ENCODE assay signal across 8 cellular contexts in genomic region chrX:386239-386767, GRCh38. TPM values are rescaled to one million over a fixed set of nuclear protein-coding genes. Genes with fewer than 3 reads are reported as not detected.
A peak's percentile ranks its signal among the peaks of the same experiment; 100 is the strongest.
DNase-seq lines count a peak whose midpoint lies in the region; ATAC-seq and TF ChIP-seq lines count a peak whose summit lies in the region.

No MANE protein-coding gene starts in this region.

- H2AFZ ChIP-seq in KMS-11 (ENCODE audit: low read depth) (peak overlapping the region; percentile 41), mesenchymal stem cell (ENCODE audit: low read depth, low read length) (peak overlapping the region; percentile 80)

- H3K36me3 ChIP-seq in KMS-11 (ENCODE audit: insufficient read depth) (no peaks in the 10 kb centered on the region), mesenchymal stem cell (ENCODE audit: control insufficient read depth in 1 of 2, insufficient read depth in 2 of 2, low read depth in 1 of 2, low read length in 2 of 2) (peaks cover 0 to 5% of the 10 kb centered on the region in 2 experiments)

- peaks cover 0 to 2% (median 0%) of the 10 kb centered on the region in 3 donors for H3K27me3 Mint-ChIP-seq in CD14-positive monocyte (ENCODE audit: low read depth in 3 of 3)

- intact Hi-C loops in CD14-positive monocyte (cut with micrococcal nuclease): loop anchor here in 1 of 2 donors (5.0 kb wide), 1 partner anchor 64 kb away; no protein-coding TSS in a partner anchor

- no peak overlapping the region for H3K23ac ChIP-seq in mesenchymal stem cell (ENCODE audit: low read length in 2 of 2)

- peaks cover 24% of the 10 kb centered on the region for H3K79me1 ChIP-seq in mesenchymal stem cell (replicated peaks; ENCODE audit: low read length, poor library complexity, severe bottlenecking)

- no peaks in the 10 kb centered on the region for H4K20me1 ChIP-seq in KMS-11 (ENCODE audit: insufficient read depth)

- peak overlapping the region; percentile 49 to 51 for H3K4me3 Mint-ChIP-seq in CD14-positive monocyte

- no peaks in the 10 kb centered on the region for H3K9me3 Mint-ChIP-seq in CD14-positive monocyte

- no peak for TF ChIP-seq CTCF in CD14-positive monocyte (IDR thresholded peaks at IDR 0.05)
- no peak for TF ChIP-seq CTCF in KMS-11 (conservative IDR thresholded peaks at IDR 0.05; ENCODE audit: low read depth, low read length)
- no peak for TF ChIP-seq CTCF in astrocyte of the spinal cord (IDR thresholded peaks at IDR 0.05; ENCODE audit: low read depth, low read length)

- H3K4ac ChIP-seq in mesenchymal stem cell (ENCODE audit: low read depth in 1 of 2, low read length in 2 of 2): peak overlapping the region in 1 of 2 experiments; percentile 35

- H3K4me2 ChIP-seq in KMS-11: no peak overlapping the region; the same call in 1 of the 2 replicates
- peak overlapping the region; percentile 97 for H3K4me2 ChIP-seq in mesenchymal stem cell (ENCODE audit: low read length, poor library complexity, severe bottlenecking)

- WGBS in mesenchymal stem cell: under 1% methylated on average over 31 of the region's 57 CpGs

- no peak overlapping the region for H3K4me3 ChIP-seq in KMS-11 (IDR thresholded peaks at IDR 0.05; ENCODE audit: insufficient read depth, low read depth, low read length)
- H3K4me3 ChIP-seq in astrocyte of the spinal cord (ENCODE audit: low read depth, low read length): peak overlapping the region; percentile 81
- peak overlapping the region; percentile 83 to 88 for H3K4me3 ChIP-seq in mesenchymal stem cell (ENCODE audit: insufficient read depth in 1 of 2, low read depth in 1 of 2, low read length in 2 of 2)

- H3K27me3 ChIP-seq in KMS-11 (ENCODE audit: insufficient read depth, low read depth) (no peaks in the 10 kb centered on the region), mesenchymal stem cell (ENCODE audit: control insufficient read depth in 1 of 2, insufficient read depth in 1 of 2, low read length in 2 of 2) (no peaks in the 10 kb centered on the region)

- ATAC-seq in GM21528 (IDR thresholded peaks at IDR 0.05; ENCODE audit: low FRiP score, unreplicated experiment): peak; percentile 38

- peak overlapping the region in 1 of 2 experiments; percentile 98 for H3K18ac ChIP-seq in mesenchymal stem cell (ENCODE audit: low read depth in 1 of 2, low read length in 2 of 2)

- H4K91ac ChIP-seq in mesenchymal stem cell (ENCODE audit: low read length): no peak overlapping the region

- H3K27ac ChIP-seq in KMS-11: peak overlapping the region; percentile 99
- H3K27ac ChIP-seq in mesenchymal stem cell (ENCODE audit: low read length, poor library complexity, severe bottlenecking): no peak overlapping the region
- peak overlapping the region; percentile 98 for H3K27ac ChIP-seq in substantia nigra (ENCODE audit: low read depth, low read length, poor library complexity, severe bottlenecking)

- H3K9ac ChIP-seq in KMS-11: peak overlapping the region; percentile 99
- peak overlapping the region; percentile 96 for H3K9ac ChIP-seq in mesenchymal stem cell (ENCODE audit: low read length)

- no peak overlapping the region for H2BK15ac ChIP-seq in mesenchymal stem cell (ENCODE audit: low read depth, poor library complexity, severe bottlenecking)

- peak overlapping the region in 1 of 2 experiments; percentile 66 for H3K14ac ChIP-seq in mesenchymal stem cell (ENCODE audit: low read length in 2 of 2)

- H2BK12ac ChIP-seq in mesenchymal stem cell (ENCODE audit: low read length in 2 of 2): no peak overlapping the region

- peaks cover 4% of the 10 kb centered on the region for H3K4me1 Mint-ChIP-seq in CD14-positive monocyte

- H3K9me3 ChIP-seq in mesenchymal stem cell (ENCODE audit: control insufficient read depth, low read length): no peaks in the 10 kb centered on the region

- DNase-seq in CD14-positive monocyte (ENCODE audit: low spot score): no peak
- no peak for DNase-seq in astrocyte of the spinal cord (ENCODE audit: low read depth, low spot score)
- no peak for DNase-seq in mesenchymal stem cell
- no peak for DNase-seq in substantia nigra (lab: John Stamatoyannopoulos, UW)
- DNase-seq in stimulated activated naive CD4-positive, alpha-beta T cell treated with Interleukin-2 at 50 U/mL for 16 hours (lab: John Stamatoyannopoulos, UW): no peak
- no peak for DNase-seq in NCI-H510A (lab: John Stamatoyannopoulos, UW)

- H3K27ac Mint-ChIP-seq in CD14-positive monocyte: no peak overlapping the region

- H2BK120ac ChIP-seq in mesenchymal stem cell (ENCODE audit: low read depth, low read length): no peak overlapping the region

- no peak overlapping the region for H4K8ac ChIP-seq in mesenchymal stem cell (ENCODE audit: low read length)

- H3K36me3 Mint-ChIP-seq in CD14-positive monocyte: no peaks in the 10 kb centered on the region

- no peak overlapping the region for H2BK5ac ChIP-seq in mesenchymal stem cell (ENCODE audit: low read depth, low read length, poor library complexity, severe bottlenecking)

- H3K4me1 ChIP-seq in KMS-11 (ENCODE audit: low read depth, poor library complexity, severe bottlenecking): peaks cover 3% of the 10 kb centered on the region
- H3K4me1 ChIP-seq in mesenchymal stem cell (ENCODE audit: control insufficient read depth, insufficient read depth, low read depth, low read length): peaks cover 8% of the 10 kb centered on the region

- in situ Hi-C loops in astrocyte of the spinal cord (cut with HindIII; ENCODE audit: low sequenced_read_pairs): no loop called here

- no peak overlapping the region for H2AK5ac ChIP-seq in mesenchymal stem cell (ENCODE audit: low read length, severe bottlenecking)

- H3K79me2 ChIP-seq in KMS-11 (ENCODE audit: insufficient read depth, low read depth): no peaks in the 10 kb centered on the region

RNA-seq across cellular contexts. Expression of gene PPP2R3B, which starts 0.4 kb away (rescaled TPM):
- 1 to 10 TPM; 2.1 to 2.3 TPM for polyA plus RNA-seq in CD14-positive monocyte
- 6.5 TPM for polyA plus RNA-seq in mesenchymal stem cell (2013, experiment 1 of 2)
- polyA plus RNA-seq in mesenchymal stem cell (2013, experiment 2 of 2): 6.4 TPM
